ENCODE assay signal across 1 cellular context in the genomic region with DNA sequence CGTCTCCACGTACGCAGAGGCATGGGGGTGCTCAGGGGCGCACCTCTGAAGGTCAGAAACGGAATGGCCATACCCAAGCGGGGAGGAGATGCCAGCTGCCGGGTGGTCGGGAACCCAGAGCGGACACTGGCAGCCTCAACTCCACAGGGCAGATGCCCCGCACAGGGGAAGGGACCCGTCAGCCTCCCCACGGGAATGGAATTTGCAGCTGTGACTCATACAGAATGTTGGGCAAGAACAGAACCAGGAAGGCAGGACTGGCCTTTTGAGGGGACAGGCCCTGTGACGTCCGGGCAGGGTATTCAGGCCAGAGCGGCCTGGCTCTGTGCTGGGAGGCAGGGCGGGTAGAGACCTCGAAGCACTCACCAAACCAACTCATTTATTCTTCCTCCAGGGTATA.
TF ChIP-seq lines count a peak whose summit lies in the region.

No MANE protein-coding gene starts in this region.

TF ChIP-seq in GM23338, 12 proteins besides CTCF, POLR2A, EP300 and RAD21:
- TF ChIP-seq ZNF114 (CRISPR knock-in tag; IDR thresholded peaks at IDR 0.05) (no peak), EZH2phosphoT487 (IDR thresholded peaks at IDR 0.05; ENCODE audit: unreplicated experiment) (no peak), ZNF462 (CRISPR knock-in tag; IDR thresholded peaks at IDR 0.05) (no peak)
